In the genomic region with DNA sequence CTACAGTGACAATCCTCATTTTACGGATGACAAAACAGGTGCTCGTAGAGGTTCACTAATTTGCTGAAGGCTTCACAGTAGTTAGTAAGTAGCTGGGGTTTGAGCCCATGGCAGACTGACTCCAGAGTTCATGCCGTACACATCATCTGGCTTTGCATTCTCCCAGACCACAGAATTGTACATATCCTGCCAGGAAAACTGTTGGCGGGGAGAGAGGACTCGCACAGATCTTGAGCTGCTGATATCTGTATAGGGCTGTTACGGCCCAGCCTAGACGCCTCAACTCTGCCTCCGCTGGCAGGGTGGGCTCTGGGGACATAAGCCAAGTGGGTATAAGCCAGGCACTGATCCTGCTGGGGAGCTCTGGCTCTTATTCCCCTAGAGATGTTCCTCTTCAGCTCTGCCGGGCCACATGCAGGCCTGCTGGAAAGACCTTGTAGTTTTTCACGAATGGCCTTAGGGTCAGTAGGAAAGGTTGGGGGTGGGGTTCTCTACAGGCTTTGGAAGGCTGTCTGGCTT, we compare ENCODE assay signal across 9 cellular contexts. TPM values are rescaled to one million over a fixed set of nuclear protein-coding genes. Genes with fewer than 3 reads are reported as not detected.
DNase-seq lines count a peak whose midpoint lies in the region; ATAC-seq and TF ChIP-seq lines count a peak whose summit lies in the region.
"Had no signal": no experiment of that assay in that cellular context is flagged by ENCODE, and none has a peak within 500 bp of the region (broad histone marks: within the 10 kb centered on the region; RNA-seq: fewer than 3 reads in every experiment).

No MANE protein-coding gene starts in this region.

- POLR2A ChIA-PET in A673 (lab: Charles Lee; ENCODE audit: low non-redundant PET): no interaction called here

- DNase-seq in A673 (ENCODE audit: low spot score) (peak; percentile 20), M059J (ENCODE audit: low read depth) (peak; percentile 57), ecto neural progenitor cell (ENCODE audit: low spot score) (peak; percentile 63), mucosa of gallbladder (ENCODE audit: low spot score) (peak; percentile 29), GOT3 (lab: John Stamatoyannopoulos, UW) (no peak), occipital lobe (lab: John Stamatoyannopoulos, UW) (no peak)

- intact Hi-C loops in A673 (cut with micrococcal nuclease; ENCODE audit: unreplicated experiment): no loop called here

- no peaks in the 10 kb centered on the region for H3K9me3 ChIP-seq in A673 (ENCODE audit: low read depth, low read length, poor library complexity, severe bottlenecking)

- peaks cover 7% of the 10 kb centered on the region for H3K4me1 ChIP-seq in A673 (ENCODE audit: insufficient read depth, low read length, poor library complexity, severe bottlenecking)

- BruUV-seq in A673 (replicated peaks; lab: Mats Ljungman, UMichigan): no TSS peak

- CTCF ChIA-PET in A673 (lab: Charles Lee): no interaction called here

- no peaks in the 10 kb centered on the region for H3K36me3 ChIP-seq in A673 (ENCODE audit: insufficient read depth, low read length, poor library complexity, severe bottlenecking)

- ATAC-seq in HG03354 (IDR thresholded peaks at IDR 0.05; ENCODE audit: poor library complexity, severe bottlenecking, unreplicated experiment): no peak
- no peak for ATAC-seq in GM18873 (IDR thresholded peaks at IDR 0.05; ENCODE audit: low FRiP score, unreplicated experiment)

- no peaks in the 10 kb centered on the region for H3K27me3 ChIP-seq in A673 (replicated peaks; ENCODE audit: insufficient read depth, low read depth, low read length, poor library complexity)

- H3K27ac ChIP-seq in A673 (ENCODE audit: low read depth, low read length, poor library complexity, severe bottlenecking): peak overlapping the region; percentile 16
- H3K27ac ChIP-seq: HL-60 had no signal

- no peak for TF ChIP-seq CTCF in A673 (conservative IDR thresholded peaks at IDR 0.05; ENCODE audit: low read depth, low read length)

- H3K4me3 ChIP-seq in A673 (ENCODE audit: low read depth, low read length, poor library complexity, severe bottlenecking): no peak overlapping the region

RNA-seq across cellular contexts. Expression of gene LARP1, which starts 16.3 kb away (rescaled TPM):
- total RNA-seq in A673 (2021): 257 and 269 TPM in 2 replicates
- 42.0 and 77.3 TPM in 2 replicates for total RNA-seq in M059J (2014; rRNA removed; shearing (Covaris generic))
- 190 TPM for total RNA-seq in mucosa of gallbladder
- 37.4 TPM for total RNA-seq in occipital lobe

Comparison
In these comparisons a context has a peak if more than half of its experiments do, and no peak if none do; other contexts are left out.
1. DNase-seq: peak in A673 (single experiment), M059J (single experiment), ecto neural progenitor cell (single experiment) and mucosa of gallbladder (single experiment); none in GOT3 (single experiment) and occipital lobe (single experiment).